ENCODE assay signal across 8 cellular contexts in the genomic region with DNA sequence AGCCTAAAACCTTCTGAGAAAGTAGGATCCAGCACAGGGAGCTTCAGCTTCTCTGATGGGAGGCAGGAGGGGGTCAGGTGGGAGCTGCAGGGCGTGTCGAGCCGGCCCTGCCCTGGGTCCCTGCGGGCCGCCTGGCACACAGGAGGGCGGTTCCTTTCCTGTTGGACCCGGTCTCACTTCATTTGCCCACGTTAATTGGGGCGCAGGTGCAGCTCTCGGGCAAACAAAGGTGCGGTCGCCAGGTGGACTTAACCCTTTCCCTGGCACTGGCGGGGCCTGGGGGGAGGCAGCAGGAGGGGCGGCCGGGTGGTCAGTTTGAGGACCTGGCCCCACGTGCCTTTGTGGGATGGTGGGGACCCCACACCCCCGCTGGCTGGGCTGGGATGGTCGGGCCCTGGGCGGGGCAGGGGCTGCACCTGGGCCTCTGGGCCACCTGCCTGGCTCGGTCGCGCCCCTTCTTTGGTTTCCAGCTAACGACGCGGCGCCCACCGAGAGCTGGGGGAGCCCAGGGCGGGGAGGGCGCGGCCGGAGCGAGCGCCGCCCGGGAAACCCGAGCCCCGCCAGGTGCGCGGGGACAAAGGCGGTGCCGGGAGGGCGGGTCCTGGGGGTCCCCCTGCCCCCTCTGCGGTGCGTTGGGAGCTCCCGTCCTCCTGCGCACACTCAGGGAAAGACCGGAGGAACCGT. TPM values are rescaled to one million over a fixed set of nuclear protein-coding genes. Genes with fewer than 3 reads are reported as not detected.
DNase-seq lines count a peak whose midpoint lies in the region; ATAC-seq and TF ChIP-seq lines count a peak whose summit lies in the region.

No MANE protein-coding gene starts in this region.

- no peak overlapping the region for H3K4me3 ChIP-seq in psoas muscle

- H3K27ac Mint-ChIP-seq in natural killer cell treated with Interleukin-12 subunit alpha and Interleukin-12 subunit beta and Interleukin-15 and Interleukin-18, amount 100 ng/mL, for 72 hours = peak overlapping the region in 1 of 2 donors; percentile 41
- H3K27ac Mint-ChIP-seq in HFFc6 = no peak overlapping the region

- no peaks in the 10 kb centered on the region for H3K9me3 ChIP-seq in psoas muscle

- in situ Hi-C loops in GM13976 (cut with MboI; ENCODE audit: low sequenced_read_pairs, unreplicated experiment) = no loop called here

- peak; percentile 31 to 38 for ATAC-seq in natural killer cell treated with Interleukin-12 subunit alpha and Interleukin-12 subunit beta and Interleukin-15 and Interleukin-18, amount 100 ng/mL, for 72 hours
- ATAC-seq in HG03521 (IDR thresholded peaks at IDR 0.05; ENCODE audit: unreplicated experiment) (no peak), psoas muscle (no peak)

- H3K4me1 Mint-ChIP-seq in natural killer cell treated with Interleukin-12 subunit alpha and Interleukin-12 subunit beta and Interleukin-15 and Interleukin-18, amount 100 ng/mL, for 72 hours (ENCODE audit: low read depth in 2 of 2) = peaks cover 0 to 6% of the 10 kb centered on the region in 2 donors
- no peaks in the 10 kb centered on the region for H3K4me1 Mint-ChIP-seq in HFFc6 (ENCODE audit: low read depth)

- no peaks in the 10 kb centered on the region for H3K36me3 ChIP-seq in psoas muscle (ENCODE audit: insufficient read depth in 1 of 2, low read depth in 1 of 2)

- peaks cover 0 to 21% (median 20%) of the 10 kb centered on the region in 3 donors for H3K27me3 ChIP-seq in psoas muscle (ENCODE audit: insufficient read depth in 3 of 3, low read length in 2 of 3)

- H3K4me3 Mint-ChIP-seq in natural killer cell treated with Interleukin-12 subunit alpha and Interleukin-12 subunit beta and Interleukin-15 and Interleukin-18, amount 100 ng/mL, for 72 hours = peak overlapping the region; percentile 30
- H3K4me3 Mint-ChIP-seq in HFFc6 = no peak overlapping the region

- H3K9me3 Mint-ChIP-seq in natural killer cell treated with Interleukin-12 subunit alpha and Interleukin-12 subunit beta and Interleukin-15 and Interleukin-18, amount 100 ng/mL, for 72 hours = no peaks in the 10 kb centered on the region
- H3K9me3 Mint-ChIP-seq in HFFc6 = no peaks in the 10 kb centered on the region

- intact Hi-C loops in psoas muscle (cut with DNase I) = no loop called here

- DNase-seq in GM13976 (ENCODE audit: low spot score) (peak; percentile 82), LoVo (ENCODE audit: low spot score) (peak; percentile 66), T-helper 9 cell (peak; percentile 22), C1 segment of cervical spinal cord (lab: John Stamatoyannopoulos, UW) (no peak), HFFc6 (no peak), psoas muscle (no peak)
- no peak for DNase-seq in natural killer cell treated with Interleukin-12 subunit alpha and Interleukin-12 subunit beta and Interleukin-15 and Interleukin-18, amount 100 ng/mL, for 72 hours (ENCODE audit: low spot score)

- TF ChIP-seq CTCF in GM13976 (IDR thresholded peaks at IDR 0.05; ENCODE audit: borderline replicate concordance, control extremely low read depth, extremely low read depth, insufficient read depth, missing control alignments) (no peak), HFFc6 (IDR thresholded peaks at IDR 0.05) (no peak), psoas muscle (IDR thresholded peaks at IDR 0.05) (no peak)

- no peak overlapping the region for H3K27ac ChIP-seq in psoas muscle

- no peaks in the 10 kb centered on the region for H3K4me1 ChIP-seq in psoas muscle

- WGBS in psoas muscle, 3 donors = 30 to 43% (median 38%) methylated on average over 28 to 48 of the region's 48 CpGs

- H3K36me3 Mint-ChIP-seq in natural killer cell treated with Interleukin-12 subunit alpha and Interleukin-12 subunit beta and Interleukin-15 and Interleukin-18, amount 100 ng/mL, for 72 hours = no peaks in the 10 kb centered on the region
- no peaks in the 10 kb centered on the region for H3K36me3 Mint-ChIP-seq in HFFc6 (ENCODE audit: low read depth)

- H3K27me3 Mint-ChIP-seq in natural killer cell treated with Interleukin-12 subunit alpha and Interleukin-12 subunit beta and Interleukin-15 and Interleukin-18, amount 100 ng/mL, for 72 hours = no peaks in the 10 kb centered on the region
- H3K27me3 Mint-ChIP-seq in HFFc6 (ENCODE audit: insufficient read depth) = peaks cover 8% of the 10 kb centered on the region

RNA-seq across cellular contexts. Expression of a gene that starts 20.8 kb away (rescaled TPM):
- total RNA-seq in natural killer cell treated with Interleukin-12 subunit alpha and Interleukin-12 subunit beta and Interleukin-15 and Interleukin-18, amount 100 ng/mL, for 72 hours = 10 to 100 TPM; 18.6 to 37.1 TPM
- 10 to 100 TPM in 1 of 6 experiments, 1 to 10 TPM in 5; 8.7 to 10.3 (median 9.6) TPM for total RNA-seq in HFFc6 (2021; fragmentation: NEBNext Ultra II Directional; extraction: Animal tissue kit (Norgen Biotek cat#: 25700))
- total RNA-seq in psoas muscle = 1 to 10 TPM; 1.5 to 3.5 (median 2.6) TPM
- polyA plus RNA-seq in psoas muscle = 1 to 10 TPM; 4.1 to 6.7 (median 4.3) TPM

RNA-seq across cellular contexts. Expression of a gene that starts 37.0 kb away (rescaled TPM):
- under 1 TPM in 1 of 2 donors, not detected in 1; 0.31 TPM for total RNA-seq in natural killer cell treated with Interleukin-12 subunit alpha and Interleukin-12 subunit beta and Interleukin-15 and Interleukin-18, amount 100 ng/mL, for 72 hours
- total RNA-seq in HFFc6 (2021; fragmentation: NEBNext Ultra II Directional; extraction: Animal tissue kit (Norgen Biotek cat#: 25700)) = not detected
- under 1 TPM in 1 of 4 donors, not detected in 3; 0.27 TPM for total RNA-seq in psoas muscle
- under 1 TPM; 0.03 to 0.10 (median 0.10) TPM for polyA plus RNA-seq in psoas muscle

Comparison
In these comparisons a context has a peak if more than half of its experiments do, and no peak if none do; other contexts are left out.
1. DNase-seq: peak in GM13976 (single experiment), LoVo (single experiment) and T-helper 9 cell (single experiment); none in natural killer cell treated with Interleukin-12 subunit alpha and Interleukin-12 subunit beta and Interleukin-15 and Interleukin-18, amount 100 ng/mL, for 72 hours (single experiment), C1 segment of cervical spinal cord (0 of 14), HFFc6 (single experiment) and psoas muscle (0 of 2).
2. ATAC-seq: peak in natural killer cell treated with Interleukin-12 subunit alpha and Interleukin-12 subunit beta and Interleukin-15 and Interleukin-18, amount 100 ng/mL, for 72 hours (2 of 2); none in HG03521 (single experiment) and psoas muscle (0 of 4).